ENCODE assay signal across 8 cellular contexts in the genomic region with DNA sequence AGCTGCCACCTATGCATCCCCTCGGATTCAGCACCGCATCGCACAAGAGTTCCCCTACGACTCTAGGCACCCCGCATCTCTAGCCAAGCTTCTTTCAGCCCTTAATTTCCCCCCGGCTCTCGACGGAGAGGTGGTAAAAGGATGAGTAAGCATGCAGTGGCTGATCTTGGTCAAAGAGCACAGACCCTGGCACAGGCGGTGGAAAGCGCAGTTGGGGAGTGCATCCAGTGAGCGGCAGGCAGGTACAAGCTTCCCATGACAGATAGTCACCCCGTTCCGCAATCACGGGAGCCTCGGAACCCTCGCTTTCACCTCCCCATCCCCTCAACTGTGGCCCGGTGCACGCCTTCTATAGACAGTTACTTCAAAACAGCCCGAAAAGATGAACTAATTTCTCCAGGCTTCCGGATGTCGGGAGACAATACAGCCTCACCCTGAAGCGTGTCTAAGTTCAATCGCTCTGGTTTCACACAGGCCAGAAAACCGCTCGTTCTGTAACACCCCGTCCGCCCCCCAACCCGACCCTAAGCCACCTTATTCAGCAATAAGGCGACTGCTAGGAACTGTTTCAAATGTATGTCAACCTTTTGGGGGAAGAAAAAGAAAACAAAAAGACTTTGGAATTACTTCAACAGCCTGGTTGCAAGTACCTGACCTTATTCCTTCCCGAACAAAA. TPM values are rescaled to one million over a fixed set of nuclear protein-coding genes. Genes with fewer than 3 reads are reported as not detected.
DNase-seq lines count a peak whose midpoint lies in the region; ATAC-seq and TF ChIP-seq lines count a peak whose summit lies in the region.

No MANE protein-coding gene starts in this region.

- H3K4me2 ChIP-seq in skeletal muscle satellite cell (ENCODE audit: low read length): peak overlapping the region; percentile 96

- POLR2A ChIA-PET in T-cell (lab: Charles Lee): interaction anchor here (0.6 kb wide), 3 partner anchors 58 to 114 kb away, joined by 3 to 4 read pairs (median 4); no protein-coding TSS in a partner anchor

- no peaks in the 10 kb centered on the region for H3K9me3 Mint-ChIP-seq in T-cell

- peaks cover 8% of the 10 kb centered on the region for H3K36me3 Mint-ChIP-seq in T-cell

- H3K4me3 Mint-ChIP-seq in T-cell: peak overlapping the region; percentile 80 to 90 (median 86)

- no peaks in the 10 kb centered on the region for H3K9me3 ChIP-seq in skeletal muscle satellite cell (replicated peaks; ENCODE audit: low read length)

- DNase-seq in NCI-H748 (lab: John Stamatoyannopoulos, UW; ENCODE audit: unreplicated experiment) (peak; percentile 40), NCI-H748 treated with DMSO at 0.1 percent for 48 hours (lab: John Stamatoyannopoulos, UW) (no peak), T-cell (peak; percentile 1 to 54 (median 27)), hypothalamus (lab: John Stamatoyannopoulos, UW) (peak in 27 of 51 donors; percentile 10 to 56 (median 31)), NCI-H187 treated with DMSO at 0.1 percent for 48 hours (lab: John Stamatoyannopoulos, UW) (no peak)

- H3K27me3 ChIP-seq in skeletal muscle satellite cell (ENCODE audit: control insufficient read depth, insufficient read depth, low read length): no peaks in the 10 kb centered on the region

- peak overlapping the region; percentile 30 for H3K27ac ChIP-seq in angular gyrus (ENCODE audit: low read depth, low read length)

- H3K4me3 ChIP-seq in skeletal muscle satellite cell (ENCODE audit: low read length): peak overlapping the region; percentile 83

- no peak for TF ChIP-seq POLR2A in GM18505 (IDR thresholded peaks at IDR 0.05; ENCODE audit: borderline replicate concordance, extremely low read depth, insufficient read depth, insufficient read length)

- CTCF ChIA-PET in T-cell (lab: Charles Lee): interaction anchor here in 1 of 2 donors (0.6 kb wide), 1 partner anchor 21 kb away, joined by 4 read pairs; no protein-coding TSS in a partner anchor

- peak overlapping the region; percentile 98 for H3K9ac ChIP-seq in skeletal muscle satellite cell (ENCODE audit: low read depth, low read length)

- peak overlapping the region; percentile 85 to 89 for H3K27ac Mint-ChIP-seq in T-cell

- no peaks in the 10 kb centered on the region for H3K27me3 Mint-ChIP-seq in T-cell

- ATAC-seq in T-cell (replicated peaks in 1 of 4) (no peak), GM18505 (IDR thresholded peaks at IDR 0.05; ENCODE audit: unreplicated experiment) (no peak)

- peaks cover 22% of the 10 kb centered on the region for H3K4me1 ChIP-seq in skeletal muscle satellite cell (ENCODE audit: control insufficient read depth, insufficient read depth, low read length)

- no peaks in the 10 kb centered on the region for H3K36me3 ChIP-seq in skeletal muscle satellite cell (ENCODE audit: insufficient read depth, low read length)

- H3K4me1 Mint-ChIP-seq in T-cell: peaks cover 52 to 54% (median 52%) of the 10 kb centered on the region in 3 donors

RNA-seq across cellular contexts. Expression of a gene that starts 1.5 kb away (rescaled TPM):
- total RNA-seq in T-cell: 10 to 100 TPM; 35.8 to 46.0 (median 41.6) TPM
- total RNA-seq in skeletal muscle satellite cell (2012; rRNA removed): 46.1 and 54.4 TPM in 2 replicates

Comparison
In these comparisons a context has a peak if more than half of its experiments do, and no peak if none do; other contexts are left out.
1. DNase-seq: peak in NCI-H748 (single experiment), T-cell (34 of 34) and hypothalamus (27 of 51); none in NCI-H748 treated with DMSO at 0.1 percent for 48 hours (single experiment) and NCI-H187 treated with DMSO at 0.1 percent for 48 hours (single experiment).